ENCODE assay signal across 10 cellular contexts in the genomic region with DNA sequence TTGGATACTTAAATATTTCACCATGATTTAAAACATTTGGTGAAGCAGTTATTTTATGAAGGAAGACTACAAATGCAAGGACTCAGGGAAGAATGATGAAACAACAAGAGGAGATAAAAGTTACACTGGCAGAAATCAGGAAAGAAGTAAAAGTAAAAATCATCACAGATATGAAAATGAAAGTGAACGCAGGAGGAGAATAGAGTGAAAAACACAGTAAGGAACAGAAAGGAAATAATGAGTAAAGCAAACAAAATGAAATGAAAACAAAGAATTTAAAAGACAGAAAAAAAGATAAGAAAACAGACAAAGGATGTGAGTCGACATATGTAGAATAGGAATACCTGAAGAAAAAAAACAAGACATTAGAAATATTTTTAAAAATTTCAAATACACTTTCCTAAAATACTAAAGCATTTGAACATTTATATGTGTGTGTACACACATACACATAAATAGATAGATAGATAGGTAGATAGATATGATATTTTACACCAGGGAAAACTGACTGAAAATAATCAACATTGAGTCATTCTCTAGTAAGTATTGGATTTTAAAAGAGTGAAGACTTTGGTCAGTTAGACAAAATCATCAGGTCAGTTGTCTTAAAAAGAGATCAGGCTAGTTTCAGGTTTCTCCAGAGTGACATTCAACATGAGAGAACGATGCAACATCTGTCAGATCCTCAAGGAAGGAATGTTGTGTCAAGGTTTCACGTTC. TPM values are rescaled to one million over a fixed set of nuclear protein-coding genes. Genes with fewer than 3 reads are reported as not detected.
DNase-seq lines count a peak whose midpoint lies in the region; ATAC-seq lines count a peak whose summit lies in the region.
"Had no signal": no experiment of that assay in that cellular context is flagged by ENCODE, and none has a peak within 500 bp of the region (broad histone marks: within the 10 kb centered on the region; RNA-seq: fewer than 3 reads in every experiment).

No MANE protein-coding gene starts in this region.

- H3K27me3 Mint-ChIP-seq in T-cell, result no peaks in the 10 kb centered on the region
- no peaks in the 10 kb centered on the region for H3K27me3 Mint-ChIP-seq in memory B cell

- H3K9me3 Mint-ChIP-seq in T-cell (peaks cover 4 to 7% (median 5%) of the 10 kb centered on the region in 3 donors), memory B cell (peaks cover 9% of the 10 kb centered on the region)

- POLR2A ChIA-PET in T-cell (lab: Charles Lee), result interaction anchor here in 1 of 2 donors (0.7 kb wide), 1 partner anchor 235 kb away, joined by 3 read pairs; no protein-coding TSS in a partner anchor

- H3K27ac Mint-ChIP-seq in T-cell (peak overlapping the region; percentile 71 to 89), memory B cell (no peak overlapping the region)

- CTCF ChIA-PET in T-cell (lab: Charles Lee), result no interaction called here

- H3K36me3 Mint-ChIP-seq in T-cell (peaks cover 20% of the 10 kb centered on the region), memory B cell (peaks cover 9% of the 10 kb centered on the region)

- no peak for DNase-seq in T-cell
- no peak for DNase-seq in memory B cell (ENCODE audit: low spot score in 2 of 2)
- DNase-seq in hypothalamus (lab: John Stamatoyannopoulos, UW), result no peak
- DNase-seq in KG1 (lab: John Stamatoyannopoulos, UW), result no peak
- DNase-seq: colonic mucosa, sigmoid colon had no signal

- ATAC-seq in GM18499 (IDR thresholded peaks at IDR 0.05; ENCODE audit: insufficient read depth, unreplicated experiment) (peak; percentile 54), GM21717 (IDR thresholded peaks at IDR 0.05; ENCODE audit: unreplicated experiment) (peak; percentile 62), T-cell (replicated peaks in 1 of 4) (no peak), memory B cell (ENCODE audit: low read depth) (no peak), HG03039 (IDR thresholded peaks at IDR 0.05; ENCODE audit: unreplicated experiment) (no peak), HG03095 (IDR thresholded peaks at IDR 0.05; ENCODE audit: unreplicated experiment) (no peak)

- peaks cover 11 to 23% (median 13%) of the 10 kb centered on the region in 3 donors for H3K4me1 Mint-ChIP-seq in T-cell
- H3K4me1 Mint-ChIP-seq in memory B cell, result peaks cover 6% of the 10 kb centered on the region

- H3K4me3 Mint-ChIP-seq in T-cell, result peak overlapping the region in 2 of 3 donors; percentile 6 to 29
- peak overlapping the region; percentile 32 for H3K4me3 Mint-ChIP-seq in memory B cell

RNA-seq across cellular contexts. Expression of a gene that starts 12.1 kb away (rescaled TPM):
- total RNA-seq in T-cell, result 10 to 100 TPM; 25.2 to 69.1 (median 56.3) TPM

RNA-seq across cellular contexts. Expression of a gene that starts 43.2 kb away (rescaled TPM):
- 10 to 100 TPM; 64.2 to 88.7 (median 77.6) TPM for total RNA-seq in T-cell

RNA-seq across cellular contexts. Expression of a gene that starts 59.5 kb away (rescaled TPM):
- 100 to 1,000 TPM; 113 to 201 (median 123) TPM for total RNA-seq in T-cell

Comparison
In these comparisons a context has a peak if more than half of its experiments do, and no peak if none do; other contexts are left out.
1. ATAC-seq: peak in GM18499 (single experiment) and GM21717 (single experiment); none in T-cell (0 of 4), memory B cell (single experiment), HG03039 (single experiment) and HG03095 (single experiment).